Comparison of ENCODE assay signal across 12 cellular contexts in genomic region chr2:181977661-181978350, GRCh38. TPM values are rescaled to one million over a fixed set of nuclear protein-coding genes. Genes with fewer than 3 reads are reported as not detected.
A peak's percentile ranks its signal among the peaks of the same experiment; 100 is the strongest.
DNase-seq lines count a peak whose midpoint lies in the region; ATAC-seq, FAIRE-seq and TF ChIP-seq lines count a peak whose summit lies in the region.
"Had no signal": no experiment of that assay in that cellular context is flagged by ENCODE, and none has a peak within 500 bp of the region (broad histone marks: within the 10 kb centered on the region; RNA-seq: fewer than 3 reads in every experiment).

No MANE protein-coding gene starts in this region.

- H3K36me3 Mint-ChIP-seq in endothelial cell (ENCODE audit: low read depth, unreplicated experiment) = no peaks in the 10 kb centered on the region

- no peaks in the 10 kb centered on the region for H3K4me1 Mint-ChIP-seq in endothelial cell (ENCODE audit: unreplicated experiment)
- H3K4me1 Mint-ChIP-seq: GM23338 had no signal

- no peak overlapping the region for H3K4me3 ChIP-seq in BJ (ENCODE audit: low read depth, low read length)
- H3K4me3 ChIP-seq: GM23338 had no signal

- POLR2A ChIA-PET in BJ (lab: Charles Lee) = no interaction called here

- peaks cover 27% of the 10 kb centered on the region for H3K4me1 ChIP-seq in foreskin keratinocyte

- no peaks in the 10 kb centered on the region for H3K36me3 ChIP-seq in BJ (ENCODE audit: control insufficient read depth, insufficient read depth, low read length)

- CTCF ChIA-PET in BJ (lab: Yijun Ruan, JAX) = interaction anchor here (1.1 kb wide), 1 partner anchor 24 kb away, joined by 3 read pairs; no protein-coding TSS in a partner anchor

- no peaks in the 10 kb centered on the region for H3K27me3 Mint-ChIP-seq in endothelial cell (ENCODE audit: unreplicated experiment)

- peak; percentile 29 for DNase-seq in BJ (ENCODE audit: low read depth)
- DNase-seq in HPDE6-E6E7 (ENCODE audit: extremely low spot score) = peak; percentile 91
- peak; percentile 97 to 99 for DNase-seq in foreskin keratinocyte
- no peak for DNase-seq in urothelium cell line (ENCODE audit: low spot score)
- no peak for DNase-seq in C1 segment of cervical spinal cord (lab: John Stamatoyannopoulos, UW)
- no peak for DNase-seq in endothelial cell (ENCODE audit: low spot score)
- DNase-seq: Kasumi-1 had no signal

- peak overlapping the region; percentile 93 for H3K27ac ChIP-seq in foreskin keratinocyte

- no peak for FAIRE-seq in urothelium cell line (lab: Jason Lieb, UNC)
- FAIRE-seq: G401.6 had no signal

- TF ChIP-seq CTCF in BJ (IDR thresholded peaks at IDR 0.05; ENCODE audit: insufficient read depth, low read depth, low read length) (no peak), foreskin keratinocyte (conservative IDR thresholded peaks at IDR 0.05) (no peak), endothelial cell (IDR thresholded peaks at IDR 0.05; ENCODE audit: unreplicated experiment) (no peak)

- no peak overlapping the region for H3K27ac Mint-ChIP-seq in endothelial cell (ENCODE audit: unreplicated experiment)
- H3K27ac Mint-ChIP-seq: GM23338 had no signal

- H3K27me3 ChIP-seq in BJ (ENCODE audit: control insufficient read depth, insufficient read depth, low read length) = no peaks in the 10 kb centered on the region
- H3K27me3 ChIP-seq in foreskin keratinocyte = no peaks in the 10 kb centered on the region

- H3K4me3 Mint-ChIP-seq in endothelial cell (ENCODE audit: unreplicated experiment) = no peak overlapping the region
- H3K4me3 Mint-ChIP-seq: GM23338 had no signal

- H3K9me3 Mint-ChIP-seq in endothelial cell (ENCODE audit: unreplicated experiment) = no peaks in the 10 kb centered on the region
- H3K9me3 Mint-ChIP-seq: GM23338 had no signal

- ATAC-seq in GM19025 (IDR thresholded peaks at IDR 0.05; ENCODE audit: low read depth, unreplicated experiment) (peak; percentile 75), foreskin keratinocyte (peak; percentile 93), HG02763 (IDR thresholded peaks at IDR 0.05; ENCODE audit: unreplicated experiment) (no peak)
- ATAC-seq: GM23338 had no signal

RNA-seq across cellular contexts. Expression of gene PPP1R1C, which starts 7.8 kb away (rescaled TPM):
- polyA plus RNA-seq in BJ (2011; rRNA removed) = 0.21 and 0.27 TPM in 2 replicates
- polyA minus RNA-seq in BJ (2011; rRNA and poly(A)+ RNA removed) = not detected in 2 replicates
- total RNA-seq in foreskin keratinocyte = 7.3 and 8.1 TPM in 2 replicates
- 6.9 and 9.2 TPM in 2 replicates for polyA plus RNA-seq in foreskin keratinocyte
- 0.97 TPM for total RNA-seq in endothelial cell (ENCODE audit: unreplicated experiment)
- total RNA-seq: OCI-LY7 had no signal

Comparison
In these comparisons a context has a peak if more than half of its experiments do, and no peak if none do; other contexts are left out.
1. DNase-seq: peak in BJ (single experiment), HPDE6-E6E7 (single experiment) and foreskin keratinocyte (2 of 2); none in urothelium cell line (single experiment), C1 segment of cervical spinal cord (0 of 14) and endothelial cell (single experiment).